Comparison of ENCODE assay signal across 18 cellular contexts in the genomic region with DNA sequence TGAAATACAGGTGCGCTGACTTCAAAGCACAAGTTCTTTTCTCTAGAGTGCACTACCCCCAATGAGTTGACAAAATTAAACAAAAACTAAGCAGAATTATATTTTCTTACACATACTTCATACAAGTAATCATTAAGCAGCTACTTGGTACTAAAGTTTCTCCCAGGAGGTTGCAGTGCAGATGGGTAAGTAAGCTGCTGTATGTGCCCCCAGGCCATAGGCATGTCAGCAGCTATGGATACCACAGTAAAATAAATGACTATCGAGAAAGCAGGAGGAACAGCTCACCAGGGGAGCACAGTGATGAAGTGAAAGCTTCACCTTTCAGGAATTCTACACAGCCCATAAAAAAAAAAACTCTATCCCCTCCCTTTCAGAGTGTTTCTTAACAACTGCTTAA.
DNase-seq lines count a peak whose midpoint lies in the region; ATAC-seq and TF ChIP-seq lines count a peak whose summit lies in the region.
"Had no signal": no experiment of that assay in that cellular context is flagged by ENCODE, and none has a peak within 500 bp of the region (broad histone marks: within the 10 kb centered on the region; RNA-seq: fewer than 3 reads in every experiment).

No MANE protein-coding gene starts in this region.

- ATAC-seq in upper lobe of right lung (peak; percentile 28), GM21717 (IDR thresholded peaks at IDR 0.05; ENCODE audit: unreplicated experiment) (no peak), GM21423 (IDR thresholded peaks at IDR 0.05; ENCODE audit: unreplicated experiment) (no peak)
- ATAC-seq: HepG2 had no signal

- no peak overlapping the region for H2AFZ ChIP-seq in hepatocyte
- H2AFZ ChIP-seq: GM23248 had no signal

- no peak overlapping the region for H2BK120ac ChIP-seq in mesendoderm (ENCODE audit: low read depth, low read length)

- no peaks in the 10 kb centered on the region for H3K9me2 ChIP-seq in hepatocyte (replicated peaks; ENCODE audit: insufficient read depth)

- DNase-seq in ELF-1 (ENCODE audit: low read depth, low spot score) (peak; percentile 40), hepatocyte (ENCODE audit: low spot score) (peak; percentile 11), mesendoderm (peak; percentile 22), upper lobe of right lung (no peak)
- DNase-seq in activated CD4-positive, alpha-beta T cell treated with anti-CD3 and anti-CD28 coated beads for 1 hour: no peak
- DNase-seq: ACHN; BE2C; C1 segment of cervical spinal cord; CD4-positive, CD25-positive, alpha-beta regulatory T cell; CD8-positive, alpha-beta memory T cell; COR-L47; GF-D8; GM23248; KBM-7 had no signal

- 38% methylated on average over 2 of the region's 2 CpGs for WGBS in hepatocyte (ENCODE audit: low lambda C conversion rate, missing lambda C conversion rate)
- WGBS in mesendoderm (ENCODE audit: extremely low coverage, insufficient coverage, low lambda C conversion rate): no CpG with 5 or more reads among the region's 2 CpGs

- H4K5ac ChIP-seq in mesendoderm (ENCODE audit: low read length): no peak overlapping the region

- H3K4me3 ChIP-seq in hepatocyte (no peak overlapping the region), mesendoderm (ENCODE audit: low read length) (no peak overlapping the region), upper lobe of right lung (no peak overlapping the region)
- H3K4me3 ChIP-seq: GM23248, HAP-1 had no signal

- H3K36me3 ChIP-seq in hepatocyte (replicated peaks; ENCODE audit: insufficient read depth, low read depth) (no peaks in the 10 kb centered on the region), mesendoderm (ENCODE audit: control insufficient read depth, insufficient read depth, low read length) (no peaks in the 10 kb centered on the region), upper lobe of right lung (no peaks in the 10 kb centered on the region)
- H3K36me3 ChIP-seq: BE2C, HAP-1 had no signal

- H3K4me2 ChIP-seq in hepatocyte (no peak overlapping the region), mesendoderm (ENCODE audit: low read length) (no peak overlapping the region)

- no peaks in the 10 kb centered on the region for H3K79me2 ChIP-seq in hepatocyte
- H3K79me2 ChIP-seq in mesendoderm (ENCODE audit: control insufficient read depth, insufficient read depth, low read length): no peaks in the 10 kb centered on the region

- H3K4me1 ChIP-seq in hepatocyte (ENCODE audit: insufficient read depth): no peaks in the 10 kb centered on the region
- no peaks in the 10 kb centered on the region for H3K4me1 ChIP-seq in mesendoderm (ENCODE audit: control insufficient read depth, low read depth, low read length)
- no peaks in the 10 kb centered on the region for H3K4me1 ChIP-seq in upper lobe of right lung
- H3K4me1 ChIP-seq: BE2C, HAP-1 had no signal

- H3K18ac ChIP-seq in mesendoderm (ENCODE audit: low read length): no peak overlapping the region

- H2BK15ac ChIP-seq in mesendoderm (replicated peaks; ENCODE audit: low read depth): no peak overlapping the region

- no peak overlapping the region for H2AK5ac ChIP-seq in mesendoderm (ENCODE audit: low read length)

- H3K9ac ChIP-seq in mesendoderm (ENCODE audit: low read length): no peak overlapping the region
- H3K9ac ChIP-seq: GM23248 had no signal

- no peaks in the 10 kb centered on the region for H4K20me1 ChIP-seq in hepatocyte (ENCODE audit: insufficient read depth, poor library complexity, severe bottlenecking)

- H4K8ac ChIP-seq in mesendoderm (ENCODE audit: low read depth, low read length): no peak overlapping the region

- TF ChIP-seq CTCF in hepatocyte (IDR thresholded peaks at IDR 0.05; ENCODE audit: poor library complexity): no peak
- TF ChIP-seq CTCF in upper lobe of right lung (IDR thresholded peaks at IDR 0.05): no peak

- H3K27me3 ChIP-seq in hepatocyte: no peaks in the 10 kb centered on the region
- no peaks in the 10 kb centered on the region for H3K27me3 ChIP-seq in mesendoderm (ENCODE audit: insufficient read depth, low read length, poor library complexity)
- H3K27me3 ChIP-seq in upper lobe of right lung: no peaks in the 10 kb centered on the region
- H3K27me3 ChIP-seq: BE2C had no signal

- H3K27ac ChIP-seq in hepatocyte: no peak overlapping the region
- H3K27ac ChIP-seq in mesendoderm (ENCODE audit: low read depth, low read length): no peak overlapping the region
- no peak overlapping the region for H3K27ac ChIP-seq in upper lobe of right lung
- H3K27ac ChIP-seq: GM23248 had no signal

- no peak overlapping the region for H2BK5ac ChIP-seq in mesendoderm (ENCODE audit: low read length)

- H3K9me3 ChIP-seq in hepatocyte (ENCODE audit: low read depth) (peaks cover 7% of the 10 kb centered on the region), upper lobe of right lung (no peaks in the 10 kb centered on the region)
- H3K9me3 ChIP-seq: BE2C, HAP-1 had no signal

- no peaks in the 10 kb centered on the region for H3K79me1 ChIP-seq in mesendoderm (ENCODE audit: low read length)

- H3K56ac ChIP-seq in mesendoderm (ENCODE audit: low read length): no peak overlapping the region

- no peak overlapping the region for H3K23ac ChIP-seq in mesendoderm (ENCODE audit: low read length)

- H3K4ac ChIP-seq in mesendoderm (ENCODE audit: low read depth, low read length): no peak overlapping the region

- intact Hi-C loops in upper lobe of right lung (cut with DNase I): no loop called here

Comparison
In these comparisons a context has a peak if more than half of its experiments do, and no peak if none do; other contexts are left out.
1. DNase-seq: peak in ELF-1 (single experiment), hepatocyte (single experiment) and mesendoderm (single experiment); none in upper lobe of right lung (single experiment) and activated CD4-positive, alpha-beta T cell treated with anti-CD3 and anti-CD28 coated beads for 1 hour (single experiment).